In genomic region chr6:126657556-126658129, GRCh38 we compare ENCODE assay signal across 9 cellular contexts.
DNase-seq lines count a peak whose midpoint lies in the region; ATAC-seq and TF ChIP-seq lines count a peak whose summit lies in the region.
"Had no signal": no experiment of that assay in that cellular context is flagged by ENCODE, and none has a peak within 500 bp of the region (broad histone marks: within the 10 kb centered on the region; RNA-seq: fewer than 3 reads in every experiment).

No MANE protein-coding gene starts in this region.

- H3F3A ChIP-seq in OCI-LY1 (ENCODE audit: insufficient read depth, low read length), result no peaks in the 10 kb centered on the region

- DNase-seq in cardiac muscle cell (ENCODE audit: low read depth in 1 of 2, low spot score in 1 of 2) (peak; percentile 23 to 60), right cardiac atrium (no peak), fibroblast of gingiva (ENCODE audit: low read depth) (peak; percentile 51), type B pancreatic cell (ENCODE audit: extremely low spot score, unreplicated experiment) (no peak), ascending aorta (ENCODE audit: low spot score in 2 of 2) (no peak)

- TF ChIP-seq CTCF in cardiac muscle cell (IDR thresholded peaks at IDR 0.05; ENCODE audit: low read depth, low read length) (peak; percentile 60), OCI-LY1 (IDR thresholded peaks at IDR 0.05; ENCODE audit: low read length) (peak; percentile 31; the same call in 1 of the 2 replicates), type B pancreatic cell (conservative IDR thresholded peaks at IDR 0.05) (peak; percentile 66), ascending aorta (IDR thresholded peaks at IDR 0.05) (peak in 1 of 3 experiments; percentile 18)

- H3K9ac ChIP-seq in OCI-LY1 (ENCODE audit: low read length), result no peak overlapping the region

- no peaks in the 10 kb centered on the region for H3K36me3 ChIP-seq in cardiac muscle cell
- no peaks in the 10 kb centered on the region for H3K36me3 ChIP-seq in OCI-LY1 (ENCODE audit: insufficient read depth, low read length)
- no peaks in the 10 kb centered on the region for H3K36me3 ChIP-seq in ascending aorta

- intact Hi-C loops in right cardiac atrium (cut with DNase I) (loop anchor here in 1 of 4 donors (10.0 kb wide), 1 partner anchor 623 kb away; no protein-coding TSS in a partner anchor), ascending aorta (cut with DNase I) (no loop called here)

- no peak overlapping the region for H3K4me3 ChIP-seq in cardiac muscle cell
- H3K4me3 ChIP-seq in right cardiac atrium (ENCODE audit: low read length), result no peak overlapping the region
- no peak overlapping the region for H3K4me3 ChIP-seq in OCI-LY1 (ENCODE audit: low read depth, low read length, poor library complexity, severe bottlenecking)
- H3K4me3 ChIP-seq in ascending aorta, result no peak overlapping the region

- H3K9me2 ChIP-seq in OCI-LY1 (ENCODE audit: low read depth, low read length), result no peaks in the 10 kb centered on the region

- H3K27ac Mint-ChIP-seq in type B pancreatic cell, result no peak overlapping the region
- H3K27ac Mint-ChIP-seq: activated naive CD8-positive, alpha-beta T cell had no signal

- no peak overlapping the region for H3K4me2 ChIP-seq in OCI-LY1 (ENCODE audit: low read length)

- H3K36me3 Mint-ChIP-seq in type B pancreatic cell, result no peaks in the 10 kb centered on the region
- H3K36me3 Mint-ChIP-seq: activated naive CD8-positive, alpha-beta T cell had no signal

- no peaks in the 10 kb centered on the region for H3K4me1 Mint-ChIP-seq in type B pancreatic cell (ENCODE audit: unreplicated experiment)

- H3K79me2 ChIP-seq in OCI-LY1 (ENCODE audit: insufficient read depth, low read length), result no peaks in the 10 kb centered on the region

- H3K4me1 ChIP-seq in cardiac muscle cell (ENCODE audit: low read depth) (no peaks in the 10 kb centered on the region), right cardiac atrium (ENCODE audit: control insufficient read depth, insufficient read depth, low read length) (no peaks in the 10 kb centered on the region), OCI-LY1 (ENCODE audit: insufficient read depth, low read length, severe bottlenecking) (no peaks in the 10 kb centered on the region), ascending aorta (no peaks in the 10 kb centered on the region)

- no peak overlapping the region for H3K4me3 Mint-ChIP-seq in type B pancreatic cell
- H3K4me3 Mint-ChIP-seq: activated naive CD8-positive, alpha-beta T cell had no signal

- peaks cover 12% of the 10 kb centered on the region for H3K9me3 Mint-ChIP-seq in type B pancreatic cell

- H3K27ac ChIP-seq in cardiac muscle cell (no peak overlapping the region), right cardiac atrium (ENCODE audit: low read length) (no peak overlapping the region), OCI-LY1 (ENCODE audit: low read depth, low read length, poor library complexity, severe bottlenecking) (no peak overlapping the region), ascending aorta (no peak overlapping the region)

- H3K27me3 Mint-ChIP-seq in type B pancreatic cell, result no peaks in the 10 kb centered on the region
- H3K27me3 Mint-ChIP-seq: activated naive CD8-positive, alpha-beta T cell had no signal

- 38% methylated on average over 3 of the region's 3 CpGs for whole genome bisulfite sequencing in right cardiac atrium

- ATAC-seq in right cardiac atrium (no peak), HG02759 (IDR thresholded peaks at IDR 0.05; ENCODE audit: unreplicated experiment) (no peak), HG02981 (IDR thresholded peaks at IDR 0.05; ENCODE audit: unreplicated experiment) (no peak)

- no peaks in the 10 kb centered on the region for H4K20me1 ChIP-seq in OCI-LY1 (ENCODE audit: insufficient read depth, low read length)

- H3K27me3 ChIP-seq in cardiac muscle cell (no peaks in the 10 kb centered on the region), right cardiac atrium (ENCODE audit: control insufficient read depth, insufficient read depth) (no peaks in the 10 kb centered on the region), OCI-LY1 (ENCODE audit: insufficient read depth, low read length) (no peaks in the 10 kb centered on the region), ascending aorta (no peaks in the 10 kb centered on the region)

- no peak overlapping the region for H2AFZ ChIP-seq in OCI-LY1 (ENCODE audit: low read length)

- H3K9me3 ChIP-seq in cardiac muscle cell (ENCODE audit: low read depth) (no peaks in the 10 kb centered on the region), right cardiac atrium (ENCODE audit: control insufficient read depth, low read length) (no peaks in the 10 kb centered on the region), OCI-LY1 (ENCODE audit: low read length) (peaks cover 3% of the 10 kb centered on the region), ascending aorta (no peaks in the 10 kb centered on the region)

Comparison
In these comparisons a context has a peak if more than half of its experiments do, and no peak if none do; other contexts are left out.
1. DNase-seq: peak in cardiac muscle cell (2 of 2) and fibroblast of gingiva (single experiment); none in right cardiac atrium (0 of 3), type B pancreatic cell (single experiment) and ascending aorta (0 of 2).